Comparison of ENCODE assay signal across 32 cellular contexts in genomic region chr1:89735449-89735848, GRCh38.
"Had no signal": no experiment of that assay in that cellular context is flagged by ENCODE, and none has a peak within 500 bp of the region (broad histone marks: within the 10 kb centered on the region; RNA-seq: fewer than 3 reads in every experiment).

No MANE protein-coding gene starts in this region.

- H3K4me3 Mint-ChIP-seq: activated CD4-positive, alpha-beta T cell treated with anti-CD3 and anti-CD28 coated beads, Interleukin-2, amount 10 ng/mL, durations not matched to agents 24 days and 14 days; activated CD8-positive, alpha-beta T cell treated with anti-CD3 and anti-CD28 coated beads for 36 hours; activated naive CD4-positive, alpha-beta T cell treated with anti-CD3 and anti-CD28 coated beads, Interleukin-2, amount 50 U/mL, for 24 hours; activated naive CD8-positive, alpha-beta T cell treated with anti-CD3 and anti-CD28 coated beads, Interleukin-2, amount 10 ng/mL, durations not matched to agents 7 days and 5 days; brain; T-helper 1 cell treated with Interleukin-12 subunit alpha and Interleukin-12 subunit beta and Interleukin-4 antibody, amounts not matched to agents 30 μg/mL and 1 μg/mL, for 36 hours; T-helper 2 cell treated with Interferon-gamma antibody and Interleukin-4, amounts not matched to agents 5 μg/mL and 100 μg/mL, for 36 hours had no signal

- H3K4me1 Mint-ChIP-seq: brain had no signal

- ATAC-seq: activated CD8-positive, alpha-beta T cell treated with anti-CD3 and anti-CD28 coated beads for 36 hours; PC-3 had no signal

- DNase-seq: activated CD4-positive, alpha-beta T cell treated with anti-CD3 and anti-CD28 coated beads for 1 hour; activated CD4-positive, alpha-beta T cell treated with anti-CD3 and anti-CD28 coated beads, Interleukin-2, amount 10 ng/mL, durations not matched to agents 24 days and 14 days; activated CD4-positive, alpha-beta T cell treated with anti-CD3 and anti-CD28 coated beads, Interleukin-2, amount 50 U/mL, for 4 hours; activated CD4-positive, CD25-positive, alpha-beta regulatory T cell; activated CD8-positive, alpha-beta T cell treated with anti-CD3 and anti-CD28 coated beads for 36 hours; activated gamma-delta T cell; activated naive CD4-positive, alpha-beta T cell treated with Interleukin-2 at 50 U/mL for 16 hours; activated naive CD8-positive, alpha-beta T cell treated with anti-CD3 and anti-CD28 coated beads, Interleukin-2, amount 10 ng/mL, durations not matched to agents 7 days and 5 days; activated T-cell treated with anti-CD3 and anti-CD28 coated beads, Interleukin-2, amount 50 U/mL, for 1 hour; adrenal gland; caudate nucleus; cerebellar nuclear complex; NCI-H1105; NCI-H1417 treated with DMSO at 0.1 percent for 48 hours; NCI-H187 treated with DMSO at 0.1 percent for 48 hours; NCI-H345; NCI-H524 treated with DMSO at 0.1 percent for 48 hours; NCI-H748 treated with DMSO at 0.1 percent for 48 hours; NK-92 treated with Interleukin-12 subunit alpha and Interleukin-12 subunit beta, amount 100 ng/mL, for 24 hours; PC-3; Peyer's patch; RPMI8226; SHP77 treated with DMSO at 0.1 percent for 48 hours; SK-N-SH; WERI-Rb-1 had no signal

- H3K27me3 ChIP-seq: adrenal gland, Peyer's patch, SJSA1 had no signal

- H3K9ac ChIP-seq: KMS-11, SK-N-SH had no signal

- H3K36me3 ChIP-seq: adrenal gland, Peyer's patch, SJSA1, WERI-Rb-1 had no signal

- H3K36me3 Mint-ChIP-seq: brain had no signal

- H3K4me1 ChIP-seq: adrenal gland, Peyer's patch had no signal

- H3K9me3 Mint-ChIP-seq: activated CD4-positive, alpha-beta T cell treated with anti-CD3 and anti-CD28 coated beads, Interleukin-2, amount 10 ng/mL, durations not matched to agents 24 days and 14 days; activated CD8-positive, alpha-beta T cell treated with anti-CD3 and anti-CD28 coated beads for 36 hours; activated naive CD4-positive, alpha-beta T cell treated with anti-CD3 and anti-CD28 coated beads, Interleukin-2, amount 50 U/mL, for 24 hours; activated naive CD8-positive, alpha-beta T cell treated with anti-CD3 and anti-CD28 coated beads, Interleukin-2, amount 10 ng/mL, durations not matched to agents 7 days and 5 days; activated T-helper 2 cell treated with anti-CD3 and anti-CD28 coated beads, Interferon-gamma antibody, Interleukin-2, Interleukin-4, amounts not matched to agents 10 μg/mL and 5 μg/mL and 100 μg/mL, durations not matched to agents 14 hours and 24 hours and 36 hours; T-helper 1 cell treated with Interleukin-12 subunit alpha and Interleukin-12 subunit beta and Interleukin-4 antibody, amounts not matched to agents 30 μg/mL and 1 μg/mL, for 36 hours; T-helper 2 cell treated with Interferon-gamma antibody and Interleukin-4, amounts not matched to agents 5 μg/mL and 100 μg/mL, for 36 hours had no signal

- H3K27me3 Mint-ChIP-seq: activated CD4-positive, alpha-beta T cell treated with anti-CD3 and anti-CD28 coated beads, Interleukin-2, amount 10 ng/mL, durations not matched to agents 24 days and 14 days; activated CD8-positive, alpha-beta T cell treated with anti-CD3 and anti-CD28 coated beads for 36 hours; activated naive CD4-positive, alpha-beta T cell treated with anti-CD3 and anti-CD28 coated beads, Interleukin-2, amount 50 U/mL, for 24 hours; activated naive CD8-positive, alpha-beta T cell treated with anti-CD3 and anti-CD28 coated beads, Interleukin-2, amount 10 ng/mL, durations not matched to agents 7 days and 5 days; brain had no signal

- H3K4me3 ChIP-seq: adrenal gland, Peyer's patch, SJSA1 had no signal

- H3K27ac ChIP-seq: adrenal gland, KMS-11, Peyer's patch, SJSA1, WERI-Rb-1 had no signal

- H3K9me3 ChIP-seq: adrenal gland, Peyer's patch, SJSA1, SK-N-SH had no signal
